In the genomic region with DNA sequence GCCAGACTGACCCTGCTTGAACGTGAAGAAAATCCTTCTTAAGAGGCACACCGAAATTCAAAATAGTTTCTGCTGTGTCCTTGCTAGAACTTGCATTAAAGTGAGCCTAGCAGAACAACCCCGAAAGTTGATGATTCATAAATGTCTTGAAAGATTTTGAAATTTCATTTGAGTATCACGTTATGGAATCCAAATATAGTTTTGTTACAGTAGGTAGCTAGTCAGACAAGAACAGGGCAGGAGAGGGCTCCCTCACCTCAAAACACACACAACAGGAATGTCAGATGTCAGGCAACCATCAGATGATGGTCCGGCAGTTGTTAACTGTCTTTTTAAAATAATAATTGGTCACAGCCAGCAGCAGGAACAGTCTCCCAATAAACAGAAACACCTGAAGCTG, we compare ENCODE assay signal across 26 cellular contexts.
"Had no signal": no experiment of that assay in that cellular context is flagged by ENCODE, and none has a peak within 500 bp of the region (broad histone marks: within the 10 kb centered on the region; RNA-seq: fewer than 3 reads in every experiment).

No MANE protein-coding gene starts in this region.

- H3K27me3 ChIP-seq: neutrophil, pancreas, right lobe of liver, sigmoid colon, stomach, thyroid gland, tibial nerve, upper lobe of left lung, vagina had no signal

- H3K9me3 Mint-ChIP-seq: nephron progenitor cell had no signal

- H3K4me1 ChIP-seq: pancreas, prostate gland, right lobe of liver, sigmoid colon, stomach, thyroid gland, tibial nerve, upper lobe of left lung, vagina had no signal

- H3K36me3 Mint-ChIP-seq: natural killer cell treated with Interleukin-12 subunit alpha and Interleukin-12 subunit beta and Interleukin-15 and Interleukin-18, amount 100 ng/mL, for 72 hours; stimulated activated effector memory CD8-positive, alpha-beta T cell treated with anti-CD3 and anti-CD28 coated beads, Interleukin-12 subunit alpha, Interleukin-12 subunit beta, amount 100 ng/mL, for 72 hours; stimulated activated naive B cell treated with anti-CD40 and anti-IgM and Interleukin-4, amounts not matched to agents 10 μg/mL and 1 μg/mL and 100 μg/mL, for 72 hours had no signal

- DNase-seq: nephron progenitor cell; nucleus accumbens; pancreas; right cardiac atrium; right lobe of liver; sigmoid colon; small intestine; stimulated activated CD4-positive, alpha-beta T cell treated with anti-CD3 and anti-CD28 coated beads, Interleukin-15, amount 100 ng/mL, for 24 hours; stimulated activated CD4-positive, alpha-beta T cell treated with anti-CD3 and anti-CD28 coated beads, Interleukin-2, amount 100 ng/mL, for 24 hours; stimulated activated CD4-positive, alpha-beta T cell treated with anti-CD3 and anti-CD28 coated beads, Interleukin-2, amount 100 ng/mL, for 48 hours; stimulated activated CD4-positive, alpha-beta T cell treated with anti-CD3 and anti-CD28 coated beads, Interleukin-4, amount 100 ng/mL, for 24 hours; stimulated activated naive B cell treated with anti-CD40 and anti-IgM and Interleukin-4, amounts not matched to agents 10 μg/mL and 1 μg/mL and 100 μg/mL, for 72 hours; stimulated activated naive CD4-positive, alpha-beta T cell treated with Interleukin-2 at 50 U/mL for 16 hours; stomach; thyroid gland; trophoblast cell; upper lobe of left lung had no signal

- H3K36me3 ChIP-seq: neutrophil, pancreas, prostate gland, right lobe of liver, sigmoid colon, stomach, thoracic aorta, thyroid gland, tibial nerve, upper lobe of left lung, vagina had no signal

- H3K27ac ChIP-seq: neutrophil, pancreas, prostate gland, right lobe of liver, sigmoid colon, stomach, thoracic aorta, thyroid gland, tibial nerve, upper lobe of left lung, vagina had no signal

- H3K9me3 ChIP-seq: neutrophil, pancreas, prostate gland, right lobe of liver, sigmoid colon, thoracic aorta, thyroid gland, upper lobe of left lung, vagina had no signal

- H3K27me3 Mint-ChIP-seq: natural killer cell treated with Interleukin-12 subunit alpha and Interleukin-12 subunit beta and Interleukin-15 and Interleukin-18, amount 100 ng/mL, for 72 hours; stimulated activated naive B cell treated with anti-CD40 and anti-IgM and Interleukin-4, amounts not matched to agents 10 μg/mL and 1 μg/mL and 100 μg/mL, for 72 hours; stimulated activated naive CD8-positive, alpha-beta T cell treated with anti-CD3 and anti-CD28 coated beads, Interleukin-15, Interleukin-2, amounts not matched to agents 100 ng/mL and 50 ng/mL, for 24 hours had no signal

- H3K4me3 Mint-ChIP-seq: natural killer cell treated with Interleukin-12 subunit alpha and Interleukin-12 subunit beta and Interleukin-15 and Interleukin-18, amount 100 ng/mL, for 72 hours; nephron progenitor cell; neural crest cell; stimulated activated effector memory CD8-positive, alpha-beta T cell treated with anti-CD3 and anti-CD28 coated beads, Interleukin-12 subunit alpha, Interleukin-12 subunit beta, amount 100 ng/mL, for 72 hours; stimulated activated naive B cell treated with anti-CD40 and anti-IgM and Interleukin-4, amounts not matched to agents 10 μg/mL and 1 μg/mL and 100 μg/mL, for 72 hours; stimulated activated naive CD8-positive, alpha-beta T cell treated with anti-CD3 and anti-CD28 coated beads, Interleukin-15, Interleukin-2, amounts not matched to agents 100 ng/mL and 50 ng/mL, for 24 hours had no signal

- H3K4me1 Mint-ChIP-seq: nephron progenitor cell; neural crest cell; stimulated activated effector memory CD8-positive, alpha-beta T cell treated with anti-CD3 and anti-CD28 coated beads, Interleukin-12 subunit alpha, Interleukin-12 subunit beta, amount 100 ng/mL, for 72 hours; stimulated activated naive B cell treated with anti-CD40 and anti-IgM and Interleukin-4, amounts not matched to agents 10 μg/mL and 1 μg/mL and 100 μg/mL, for 72 hours had no signal

- H3K27ac Mint-ChIP-seq: natural killer cell treated with Interleukin-12 subunit alpha and Interleukin-12 subunit beta and Interleukin-15 and Interleukin-18, amount 100 ng/mL, for 72 hours; nephron progenitor cell; stimulated activated effector memory CD8-positive, alpha-beta T cell treated with anti-CD3 and anti-CD28 coated beads, Interleukin-12 subunit alpha, Interleukin-12 subunit beta, amount 100 ng/mL, for 72 hours; stimulated activated naive B cell treated with anti-CD40 and anti-IgM and Interleukin-4, amounts not matched to agents 10 μg/mL and 1 μg/mL and 100 μg/mL, for 72 hours; stimulated activated naive CD8-positive, alpha-beta T cell treated with anti-CD3 and anti-CD28 coated beads, Interleukin-15, Interleukin-2, amounts not matched to agents 100 ng/mL and 50 ng/mL, for 24 hours had no signal

- H3K4me3 ChIP-seq: pancreas, prostate gland, right lobe of liver, sigmoid colon, stomach, thoracic aorta, thyroid gland, tibial nerve, upper lobe of left lung, vagina had no signal

- ATAC-seq: natural killer cell treated with Interleukin-12 subunit alpha and Interleukin-12 subunit beta and Interleukin-15 and Interleukin-18, amount 100 ng/mL, for 72 hours; pancreas; right cardiac atrium; right lobe of liver; stimulated activated effector memory CD8-positive, alpha-beta T cell treated with anti-CD3 and anti-CD28 coated beads, Interleukin-12 subunit alpha, Interleukin-12 subunit beta, amount 100 ng/mL, for 72 hours; stimulated activated naive B cell treated with anti-CD40 and anti-IgM and Interleukin-4, amounts not matched to agents 10 μg/mL and 1 μg/mL and 100 μg/mL, for 72 hours had no signal
